Comparison of ENCODE assay signal across 12 cellular contexts in genomic region chr3:4425707-4426106, GRCh38. TPM values are rescaled to one million over a fixed set of nuclear protein-coding genes. Genes with fewer than 3 reads are reported as not detected.
DNase-seq lines count a peak whose midpoint lies in the region; ATAC-seq, FAIRE-seq and TF ChIP-seq lines count a peak whose summit lies in the region.
"Had no signal": no experiment of that assay in that cellular context is flagged by ENCODE, and none has a peak within 500 bp of the region (broad histone marks: within the 10 kb centered on the region; RNA-seq: fewer than 3 reads in every experiment).

No MANE protein-coding gene starts in this region.

- H3K4me2 ChIP-seq in HepG2 (ENCODE audit: low read depth, low read length), result no peak overlapping the region

- H4K20me1 ChIP-seq in HepG2 (ENCODE audit: insufficient read depth, low read length), result no peaks in the 10 kb centered on the region; the same call in 1 of the 2 replicates

- H3K36me3 ChIP-seq in HepG2 (replicated peaks in 1 of 2; ENCODE audit: control insufficient read depth in 1 of 2, insufficient read depth in 2 of 2, low read length in 2 of 2) (peaks cover 3% of the 10 kb centered on the region in 2 experiments; a peak in 2 of 5 replicates), right lobe of liver (no peaks in the 10 kb centered on the region), suprapubic skin (no peaks in the 10 kb centered on the region), esophagus squamous epithelium (no peaks in the 10 kb centered on the region)
- H3K36me3 ChIP-seq: heart right ventricle had no signal

- H2AFZ ChIP-seq in HepG2 (ENCODE audit: low read length), result no peak overlapping the region

- intact Hi-C loops in HepG2 (cut with micrococcal nuclease; ENCODE audit: unreplicated experiment) (no loop called here), right lobe of liver (cut with DNase I) (no loop called here), esophagus squamous epithelium (cut with DNase I) (no loop called here)

- ATAC-seq in HepG2 (no peak), right lobe of liver (no peak)
- ATAC-seq: heart right ventricle, sciatic nerve had no signal

- DNase-seq in HepG2 (ENCODE audit: low spot score) (no peak), right lobe of liver (no peak), iris pigment epithelial cell (ENCODE audit: low read depth) (peak; percentile 44), urothelium cell line (ENCODE audit: low spot score) (no peak), suprapubic skin (ENCODE audit: low spot score in 2 of 2) (no peak), esophagus squamous epithelium (lab: John Stamatoyannopoulos, UW) (no peak), inferior parietal cortex (ENCODE audit: extremely low spot score) (no peak)
- DNase-seq in activated CD4-positive, CD25-positive, alpha-beta regulatory T cell treated with anti-CD3 and anti-CD28 coated beads, Interleukin-2, amount 50 U/mL, for 72 hours, result peak; percentile 31
- DNase-seq: C1 segment of cervical spinal cord, heart right ventricle, NCI-H1092 had no signal

- H3K27me3 ChIP-seq in HepG2 (ENCODE audit: control insufficient read depth in 1 of 2, insufficient read depth in 2 of 2, low read length in 2 of 2), result no peaks in the 10 kb centered on the region
- H3K27me3 ChIP-seq in right lobe of liver, result no peaks in the 10 kb centered on the region
- H3K27me3 ChIP-seq in suprapubic skin, result no peaks in the 10 kb centered on the region
- H3K27me3 ChIP-seq in esophagus squamous epithelium, result no peaks in the 10 kb centered on the region
- H3K27me3 ChIP-seq: heart right ventricle had no signal

- CTCF ChIA-PET in HepG2 (lab: Yijun Ruan, JAX; ENCODE audit: low intra/inter-chr PET ratio, low total read pairs), result no interaction called here

- H3K9me3 ChIP-seq in HepG2 (ENCODE audit: low read length) (no peaks in the 10 kb centered on the region), right lobe of liver (no peaks in the 10 kb centered on the region), suprapubic skin (no peaks in the 10 kb centered on the region), esophagus squamous epithelium (no peaks in the 10 kb centered on the region)
- H3K9me3 ChIP-seq: heart right ventricle had no signal

- TF ChIP-seq CTCF in HepG2 (CRISPR knock-in tag; IDR thresholded peaks at IDR 0.05) (no peak), right lobe of liver (IDR thresholded peaks at IDR 0.05) (no peak), suprapubic skin (IDR thresholded peaks at IDR 0.05) (no peak), esophagus squamous epithelium (IDR thresholded peaks at IDR 0.05) (no peak)

- TF ChIP-seq RAD21 in HepG2 (CRISPR knock-in tag; IDR thresholded peaks at IDR 0.05), result no peak

- H3K4me3 ChIP-seq in HepG2 (replicated peaks in 1 of 3; ENCODE audit: insufficient read depth in 1 of 3, low read depth in 2 of 3, low read length in 3 of 3), result no peak overlapping the region
- no peak overlapping the region for H3K4me3 ChIP-seq in right lobe of liver
- no peak overlapping the region for H3K4me3 ChIP-seq in suprapubic skin
- no peak overlapping the region for H3K4me3 ChIP-seq in esophagus squamous epithelium
- H3K4me3 ChIP-seq: heart right ventricle had no signal

- no peak overlapping the region for H3K9ac ChIP-seq in HepG2 (ENCODE audit: insufficient read depth, low read depth, low read length)

- TF ChIP-seq EP300 in HepG2 (IDR thresholded peaks at IDR 0.05; ENCODE audit: low read depth in 2 of 2, low read length in 2 of 2) (no peak), HepG2 (CRISPR knock-in tag; IDR thresholded peaks at IDR 0.05; ENCODE audit: borderline replicate concordance) (no peak), suprapubic skin (IDR thresholded peaks at IDR 0.05) (no peak)

- no TSS peak for BruUV-seq in HepG2 (replicated peaks; lab: Mats Ljungman, UMichigan)

- in situ Hi-C loops in HepG2 (cut with HindIII; ENCODE audit: extremely low pct_ligation_motif_present, low pct_unique_long_range_greater_than_20kb), result no loop called here

- peak overlapping the region; percentile 58 for H3K27ac ChIP-seq in HepG2 (ENCODE audit: extremely low read length, insufficient read depth, low read length)
- no peak overlapping the region for H3K27ac ChIP-seq in right lobe of liver
- H3K27ac ChIP-seq in suprapubic skin, result no peak overlapping the region
- no peak overlapping the region for H3K27ac ChIP-seq in esophagus squamous epithelium

- H3K79me2 ChIP-seq in HepG2 (ENCODE audit: insufficient read depth, low read length), result peaks cover 8% of the 10 kb centered on the region

- FAIRE-seq in HepG2 (lab: Jason Lieb, UNC) (no peak), urothelium cell line (lab: Jason Lieb, UNC) (peak; percentile 62)

- WGBS in HepG2 (ENCODE audit: low lambda C conversion rate), result 99% methylated on average over 4 of the region's 4 CpGs
- WGBS in right lobe of liver (ENCODE audit: insufficient coverage, low coverage, low lambda C conversion rate, missing lambda C conversion rate), result 94% methylated on average over 3 of the region's 4 CpGs
- WGBS in suprapubic skin, result 79% methylated on average over 4 of the region's 4 CpGs
- WGBS in esophagus squamous epithelium, 2 donors, result 84 to 87% methylated on average over 4 of the region's 4 CpGs

- peaks cover 33% of the 10 kb centered on the region for H3K4me1 ChIP-seq in HepG2 (ENCODE audit: insufficient read depth, low read length)
- H3K4me1 ChIP-seq in right lobe of liver, result no peaks in the 10 kb centered on the region
- H3K4me1 ChIP-seq in suprapubic skin, result no peaks in the 10 kb centered on the region
- peaks cover 6 to 8% (median 8%) of the 10 kb centered on the region in 3 donors for H3K4me1 ChIP-seq in esophagus squamous epithelium

- TF ChIP-seq POLR2A in HepG2 (IDR thresholded peaks at IDR 0.05; ENCODE audit: insufficient read depth in 1 of 2, low read depth in 2 of 2, low read length in 2 of 2), result no peak
- no peak for TF ChIP-seq POLR2A in right lobe of liver (IDR thresholded peaks at IDR 0.05)
- no peak for TF ChIP-seq POLR2A in suprapubic skin (IDR thresholded peaks at IDR 0.05)
- no peak for TF ChIP-seq POLR2A in esophagus squamous epithelium (IDR thresholded peaks at IDR 0.05)

- POLR2A ChIA-PET in HepG2 (lab: Yijun Ruan, JAX), result no interaction called here

TF ChIP-seq in HepG2, 621 proteins besides CTCF, POLR2A, EP300 and RAD21 (continues in another document):
- TF ChIP-seq ZNF513 (CRISPR knock-in tag; conservative IDR thresholded peaks at IDR 0.05) (no peak), DNMT1 (CRISPR knock-in tag; IDR thresholded peaks at IDR 0.05) (no peak), PATZ1 (CRISPR knock-in tag; IDR thresholded peaks at IDR 0.05) (no peak)

RNA-seq across cellular contexts. Expression of gene SUMF1, which starts 41.4 kb away (rescaled TPM):
- total RNA-seq in HepG2 (2016; rRNA removed; fragmentation: Illumina TruSeq; extraction: Trizol), result 14.1 and 28.9 TPM in 2 replicates
- total RNA-seq in HepG2 (2016; cell fraction: cytosol; rRNA removed; fragmentation: Illumina TruSeq; extraction: Trizol; ENCODE audit: low read depth), result 9.1 and 10.4 TPM in 2 replicates
- 15.7 and 30.9 TPM in 2 replicates for total RNA-seq in HepG2 (2016; cell fraction: insoluble cytoplasmic fraction; rRNA removed; fragmentation: Illumina TruSeq; extraction: Trizol)
- total RNA-seq in HepG2 (2016; cell fraction: membrane; rRNA removed; fragmentation: Illumina TruSeq; extraction: Trizol), result 10.4 and 11.0 TPM in 2 replicates
- total RNA-seq in HepG2 (2016; cell fraction: nucleus; rRNA removed; fragmentation: Illumina TruSeq; extraction: Trizol), result 35.9 and 39.6 TPM in 2 replicates
- polyA plus RNA-seq in HepG2 (2011; rRNA removed), result 18.5 and 19.4 TPM in 2 replicates
- 25.4 and 26.1 TPM in 2 replicates for polyA plus RNA-seq in HepG2 (2011; cell fraction: cytosol; rRNA removed)
- polyA plus RNA-seq in HepG2 (2011; cell fraction: nucleus; rRNA removed), result 23.9 and 25.8 TPM in 2 replicates
- 13.5 and 16.1 TPM in 2 replicates for polyA plus RNA-seq in HepG2 (2012)
- polyA plus RNA-seq in HepG2 (2016; cell fraction: cytosol; fragmentation: Illumina TruSeq; extraction: Trizol; ENCODE audit: low read depth), result 2.1 and 2.6 TPM in 2 replicates
- polyA plus RNA-seq in HepG2 (2016; cell fraction: insoluble cytoplasmic fraction; fragmentation: Illumina TruSeq; extraction: Trizol; ENCODE audit: low read depth), result 11.5 and 12.3 TPM in 2 replicates
- 4.8 and 5.8 TPM in 2 replicates for polyA plus RNA-seq in HepG2 (2016; cell fraction: membrane; fragmentation: Illumina TruSeq; extraction: Trizol; ENCODE audit: low read depth)
- 26.9 and 28.6 TPM in 2 replicates for polyA plus RNA-seq in HepG2 (2016; cell fraction: nucleus; fragmentation: Illumina TruSeq; extraction: Trizol; ENCODE audit: insufficient read depth, low read depth)
- polyA minus RNA-seq in HepG2 (2011; rRNA and poly(A)+ RNA removed; ENCODE audit: low replicate concordance), result 41.6 and 45.0 TPM in 2 replicates
- polyA minus RNA-seq in HepG2 (2011; cell fraction: cytosol; rRNA and poly(A)+ RNA removed), result 10.6 and 13.7 TPM in 2 replicates
- polyA minus RNA-seq in HepG2 (2011; cell fraction: nucleus; rRNA and poly(A)+ RNA removed), result 63.1 and 66.0 TPM in 2 replicates
- total RNA-seq in right lobe of liver, result 10 to 100 TPM; 15.9 to 32.4 (median 21.3) TPM
- total RNA-seq in suprapubic skin, result 10 to 100 TPM; 38.9 to 47.3 (median 42.3) TPM
- total RNA-seq in esophagus squamous epithelium, result 10 to 100 TPM; 29.1 to 65.9 (median 48.0) TPM

Comparison
In these comparisons a context has a peak if more than half of its experiments do, and no peak if none do; other contexts are left out.
1. DNase-seq: peak in activated CD4-positive, CD25-positive, alpha-beta regulatory T cell treated with anti-CD3 and anti-CD28 coated beads, Interleukin-2, amount 50 U/mL, for 72 hours (single experiment) and iris pigment epithelial cell (single experiment); none in HepG2 (single experiment), right lobe of liver (0 of 3), urothelium cell line (single experiment), suprapubic skin (0 of 2), esophagus squamous epithelium (single experiment) and inferior parietal cortex (single experiment).